In genomic region chr4:137226900-137227299, GRCh38 we compare ENCODE assay signal across 1 cellular context.
A peak's percentile ranks its signal among the peaks of the same experiment; 100 is the strongest.
TF ChIP-seq lines count a peak whose summit lies in the region.

No MANE protein-coding gene starts in this region.

TF ChIP-seq in IMR-90, 13 proteins besides CTCF, POLR2A, EP300 and RAD21:
- TF ChIP-seq MAZ (IDR thresholded peaks at IDR 0.05; ENCODE audit: borderline replicate concordance, low read depth, low read length) (no peak), SMC3 (IDR thresholded peaks at IDR 0.05; ENCODE audit: low read depth, low read length) (peak; percentile 14; the same call in 1 of the 2 replicates)
